ENCODE assay signal across 1 cellular context in the genomic region with DNA sequence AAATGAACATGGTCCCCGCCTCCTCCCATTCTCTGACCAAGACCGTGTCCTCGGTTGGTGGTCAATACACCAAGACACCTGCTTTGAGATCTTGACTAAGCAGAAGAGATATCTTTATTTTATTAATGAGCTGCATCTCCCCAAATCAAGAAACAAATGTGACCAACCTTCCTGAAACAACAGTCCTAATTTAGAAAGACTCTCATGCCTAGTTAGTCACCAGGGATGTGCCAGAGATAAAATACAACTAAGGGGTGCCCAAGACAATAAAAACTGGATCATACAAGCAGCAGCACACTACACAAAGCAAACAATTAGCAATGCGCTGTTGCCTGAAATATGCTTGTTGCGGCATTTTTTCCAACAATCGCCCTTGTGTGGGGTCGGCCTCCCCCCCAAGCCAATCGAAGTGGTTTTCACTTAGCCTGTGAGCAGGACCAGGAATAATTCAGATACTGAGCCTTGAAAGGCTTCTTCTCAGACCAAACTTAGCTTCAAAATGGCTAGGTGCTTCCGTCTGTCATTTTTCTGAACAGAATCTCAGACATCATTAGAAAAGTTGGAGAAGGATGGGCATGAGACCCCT.
TF ChIP-seq lines count a peak whose summit lies in the region.

No MANE protein-coding gene starts in this region.

TF ChIP-seq in WTC11, 78 proteins besides CTCF, POLR2A, EP300 and RAD21 (continued from another document):
- TF ChIP-seq, protein P1, sequence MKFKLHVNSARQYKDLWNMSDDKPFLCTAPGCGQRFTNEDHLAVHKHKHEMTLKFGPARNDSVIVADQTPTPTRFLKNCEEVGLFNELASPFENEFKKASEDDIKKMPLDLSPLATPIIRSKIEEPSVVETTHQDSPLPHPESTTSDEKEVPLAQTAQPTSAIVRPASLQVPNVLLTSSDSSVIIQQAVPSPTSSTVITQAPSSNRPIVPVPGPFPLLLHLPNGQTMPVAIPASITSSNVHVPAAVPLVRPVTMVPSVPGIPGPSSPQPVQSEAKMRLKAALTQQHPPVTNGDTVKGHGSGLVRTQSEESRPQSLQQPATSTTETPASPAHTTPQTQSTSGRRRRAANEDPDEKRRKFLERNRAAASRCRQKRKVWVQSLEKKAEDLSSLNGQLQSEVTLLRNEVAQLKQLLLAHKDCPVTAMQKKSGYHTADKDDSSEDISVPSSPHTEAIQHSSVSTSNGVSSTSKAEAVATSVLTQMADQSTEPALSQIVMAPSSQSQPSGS (CRISPR knock-in tag; IDR thresholded peaks at IDR 0.05; ENCODE audit: borderline replicate concordance, low read depth), result no peak
- TF ChIP-seq, protein P2, sequence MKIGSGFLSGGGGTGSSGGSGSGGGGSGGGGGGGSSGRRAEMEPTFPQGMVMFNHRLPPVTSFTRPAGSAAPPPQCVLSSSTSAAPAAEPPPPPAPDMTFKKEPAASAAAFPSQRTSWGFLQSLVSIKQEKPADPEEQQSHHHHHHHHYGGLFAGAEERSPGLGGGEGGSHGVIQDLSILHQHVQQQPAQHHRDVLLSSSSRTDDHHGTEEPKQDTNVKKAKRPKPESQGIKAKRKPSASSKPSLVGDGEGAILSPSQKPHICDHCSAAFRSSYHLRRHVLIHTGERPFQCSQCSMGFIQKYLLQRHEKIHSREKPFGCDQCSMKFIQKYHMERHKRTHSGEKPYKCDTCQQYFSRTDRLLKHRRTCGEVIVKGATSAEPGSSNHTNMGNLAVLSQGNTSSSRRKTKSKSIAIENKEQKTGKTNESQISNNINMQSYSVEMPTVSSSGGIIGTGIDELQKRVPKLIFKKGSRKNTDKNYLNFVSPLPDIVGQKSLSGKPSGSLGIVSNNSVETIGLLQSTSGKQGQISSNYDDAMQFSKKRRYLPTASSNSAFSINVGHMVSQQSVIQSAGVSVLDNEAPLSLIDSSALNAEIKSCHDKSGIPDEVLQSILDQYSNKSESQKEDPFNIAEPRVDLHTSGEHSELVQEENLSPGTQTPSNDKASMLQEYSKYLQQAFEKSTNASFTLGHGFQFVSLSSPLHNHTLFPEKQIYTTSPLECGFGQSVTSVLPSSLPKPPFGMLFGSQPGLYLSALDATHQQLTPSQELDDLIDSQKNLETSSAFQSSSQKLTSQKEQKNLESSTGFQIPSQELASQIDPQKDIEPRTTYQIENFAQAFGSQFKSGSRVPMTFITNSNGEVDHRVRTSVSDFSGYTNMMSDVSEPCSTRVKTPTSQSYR (CRISPR knock-in tag; IDR thresholded peaks at IDR 0.05), result no peak
- TF ChIP-seq, protein P3, sequence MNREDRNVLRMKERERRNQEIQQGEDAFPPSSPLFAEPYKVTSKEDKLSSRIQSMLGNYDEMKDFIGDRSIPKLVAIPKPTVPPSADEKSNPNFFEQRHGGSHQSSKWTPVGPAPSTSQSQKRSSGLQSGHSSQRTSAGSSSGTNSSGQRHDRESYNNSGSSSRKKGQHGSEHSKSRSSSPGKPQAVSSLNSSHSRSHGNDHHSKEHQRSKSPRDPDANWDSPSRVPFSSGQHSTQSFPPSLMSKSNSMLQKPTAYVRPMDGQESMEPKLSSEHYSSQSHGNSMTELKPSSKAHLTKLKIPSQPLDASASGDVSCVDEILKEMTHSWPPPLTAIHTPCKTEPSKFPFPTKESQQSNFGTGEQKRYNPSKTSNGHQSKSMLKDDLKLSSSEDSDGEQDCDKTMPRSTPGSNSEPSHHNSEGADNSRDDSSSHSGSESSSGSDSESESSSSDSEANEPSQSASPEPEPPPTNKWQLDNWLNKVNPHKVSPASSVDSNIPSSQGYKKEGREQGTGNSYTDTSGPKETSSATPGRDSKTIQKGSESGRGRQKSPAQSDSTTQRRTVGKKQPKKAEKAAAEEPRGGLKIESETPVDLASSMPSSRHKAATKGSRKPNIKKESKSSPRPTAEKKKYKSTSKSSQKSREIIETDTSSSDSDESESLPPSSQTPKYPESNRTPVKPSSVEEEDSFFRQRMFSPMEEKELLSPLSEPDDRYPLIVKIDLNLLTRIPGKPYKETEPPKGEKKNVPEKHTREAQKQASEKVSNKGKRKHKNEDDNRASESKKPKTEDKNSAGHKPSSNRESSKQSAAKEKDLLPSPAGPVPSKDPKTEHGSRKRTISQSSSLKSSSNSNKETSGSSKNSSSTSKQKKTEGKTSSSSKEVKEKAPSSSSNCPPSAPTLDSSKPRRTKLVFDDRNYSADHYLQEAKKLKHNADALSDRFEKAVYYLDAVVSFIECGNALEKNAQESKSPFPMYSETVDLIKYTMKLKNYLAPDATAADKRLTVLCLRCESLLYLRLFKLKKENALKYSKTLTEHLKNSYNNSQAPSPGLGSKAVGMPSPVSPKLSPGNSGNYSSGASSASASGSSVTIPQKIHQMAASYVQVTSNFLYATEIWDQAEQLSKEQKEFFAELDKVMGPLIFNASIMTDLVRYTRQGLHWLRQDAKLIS (CRISPR knock-in tag; IDR thresholded peaks at IDR 0.05; ENCODE audit: borderline replicate concordance), result no peak
- TF ChIP-seq, protein P4, sequence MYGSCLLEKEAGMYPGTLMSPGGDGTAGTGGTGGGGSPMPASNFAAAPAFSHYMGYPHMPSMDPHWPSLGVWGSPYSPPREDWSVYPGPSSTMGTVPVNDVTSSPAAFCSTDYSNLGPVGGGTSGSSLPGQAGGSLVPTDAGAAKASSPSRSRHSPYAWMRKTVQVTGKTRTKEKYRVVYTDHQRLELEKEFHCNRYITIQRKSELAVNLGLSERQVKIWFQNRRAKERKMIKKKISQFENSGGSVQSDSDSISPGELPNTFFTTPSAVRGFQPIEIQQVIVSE (CRISPR knock-in tag; IDR thresholded peaks at IDR 0.05; ENCODE audit: borderline replicate concordance), result no peak
- TF ChIP-seq FOXP1 (CRISPR knock-in tag; IDR thresholded peaks at IDR 0.05; ENCODE audit: borderline replicate concordance), result no peak
- TF ChIP-seq MYBL2 (CRISPR knock-in tag; IDR thresholded peaks at IDR 0.05), result no peak
- TF ChIP-seq NFYB (CRISPR knock-in tag; conservative IDR thresholded peaks at IDR 0.05; ENCODE audit: low read depth), result no peak
- TF ChIP-seq, protein P5, sequence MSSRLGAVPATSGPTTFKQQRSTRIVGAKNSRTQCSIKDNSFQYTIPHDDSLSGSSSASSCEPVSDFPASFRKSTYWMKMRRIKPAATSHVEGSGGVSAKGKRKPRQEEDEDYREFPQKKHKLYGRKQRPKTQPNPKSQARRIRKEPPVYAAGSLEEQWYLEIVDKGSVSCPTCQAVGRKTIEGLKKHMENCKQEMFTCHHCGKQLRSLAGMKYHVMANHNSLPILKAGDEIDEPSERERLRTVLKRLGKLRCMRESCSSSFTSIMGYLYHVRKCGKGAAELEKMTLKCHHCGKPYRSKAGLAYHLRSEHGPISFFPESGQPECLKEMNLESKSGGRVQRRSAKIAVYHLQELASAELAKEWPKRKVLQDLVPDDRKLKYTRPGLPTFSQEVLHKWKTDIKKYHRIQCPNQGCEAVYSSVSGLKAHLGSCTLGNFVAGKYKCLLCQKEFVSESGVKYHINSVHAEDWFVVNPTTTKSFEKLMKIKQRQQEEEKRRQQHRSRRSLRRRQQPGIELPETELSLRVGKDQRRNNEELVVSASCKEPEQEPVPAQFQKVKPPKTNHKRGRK (CRISPR knock-in tag; IDR thresholded peaks at IDR 0.05; ENCODE audit: borderline replicate concordance), result no peak
- no peak for TF ChIP-seq PRRX2 (CRISPR knock-in tag; IDR thresholded peaks at IDR 0.05)
- TF ChIP-seq, protein P6, sequence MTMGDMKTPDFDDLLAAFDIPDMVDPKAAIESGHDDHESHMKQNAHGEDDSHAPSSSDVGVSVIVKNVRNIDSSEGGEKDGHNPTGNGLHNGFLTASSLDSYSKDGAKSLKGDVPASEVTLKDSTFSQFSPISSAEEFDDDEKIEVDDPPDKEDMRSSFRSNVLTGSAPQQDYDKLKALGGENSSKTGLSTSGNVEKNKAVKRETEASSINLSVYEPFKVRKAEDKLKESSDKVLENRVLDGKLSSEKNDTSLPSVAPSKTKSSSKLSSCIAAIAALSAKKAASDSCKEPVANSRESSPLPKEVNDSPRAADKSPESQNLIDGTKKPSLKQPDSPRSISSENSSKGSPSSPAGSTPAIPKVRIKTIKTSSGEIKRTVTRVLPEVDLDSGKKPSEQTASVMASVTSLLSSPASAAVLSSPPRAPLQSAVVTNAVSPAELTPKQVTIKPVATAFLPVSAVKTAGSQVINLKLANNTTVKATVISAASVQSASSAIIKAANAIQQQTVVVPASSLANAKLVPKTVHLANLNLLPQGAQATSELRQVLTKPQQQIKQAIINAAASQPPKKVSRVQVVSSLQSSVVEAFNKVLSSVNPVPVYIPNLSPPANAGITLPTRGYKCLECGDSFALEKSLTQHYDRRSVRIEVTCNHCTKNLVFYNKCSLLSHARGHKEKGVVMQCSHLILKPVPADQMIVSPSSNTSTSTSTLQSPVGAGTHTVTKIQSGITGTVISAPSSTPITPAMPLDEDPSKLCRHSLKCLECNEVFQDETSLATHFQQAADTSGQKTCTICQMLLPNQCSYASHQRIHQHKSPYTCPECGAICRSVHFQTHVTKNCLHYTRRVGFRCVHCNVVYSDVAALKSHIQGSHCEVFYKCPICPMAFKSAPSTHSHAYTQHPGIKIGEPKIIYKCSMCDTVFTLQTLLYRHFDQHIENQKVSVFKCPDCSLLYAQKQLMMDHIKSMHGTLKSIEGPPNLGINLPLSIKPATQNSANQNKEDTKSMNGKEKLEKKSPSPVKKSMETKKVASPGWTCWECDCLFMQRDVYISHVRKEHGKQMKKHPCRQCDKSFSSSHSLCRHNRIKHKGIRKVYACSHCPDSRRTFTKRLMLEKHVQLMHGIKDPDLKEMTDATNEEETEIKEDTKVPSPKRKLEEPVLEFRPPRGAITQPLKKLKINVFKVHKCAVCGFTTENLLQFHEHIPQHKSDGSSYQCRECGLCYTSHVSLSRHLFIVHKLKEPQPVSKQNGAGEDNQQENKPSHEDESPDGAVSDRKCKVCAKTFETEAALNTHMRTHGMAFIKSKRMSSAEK (CRISPR knock-in tag; IDR thresholded peaks at IDR 0.05; ENCODE audit: borderline replicate concordance), result no peak
- TF ChIP-seq FOXK1 (CRISPR knock-in tag; IDR thresholded peaks at IDR 0.05), result no peak
- no peak for TF ChIP-seq ZNF121 (CRISPR knock-in tag; IDR thresholded peaks at IDR 0.05)
- TF ChIP-seq TCF7 (CRISPR knock-in tag; IDR thresholded peaks at IDR 0.05; ENCODE audit: low read depth), result no peak
